Comparison of ENCODE assay signal across 8 cellular contexts in the genomic region with DNA sequence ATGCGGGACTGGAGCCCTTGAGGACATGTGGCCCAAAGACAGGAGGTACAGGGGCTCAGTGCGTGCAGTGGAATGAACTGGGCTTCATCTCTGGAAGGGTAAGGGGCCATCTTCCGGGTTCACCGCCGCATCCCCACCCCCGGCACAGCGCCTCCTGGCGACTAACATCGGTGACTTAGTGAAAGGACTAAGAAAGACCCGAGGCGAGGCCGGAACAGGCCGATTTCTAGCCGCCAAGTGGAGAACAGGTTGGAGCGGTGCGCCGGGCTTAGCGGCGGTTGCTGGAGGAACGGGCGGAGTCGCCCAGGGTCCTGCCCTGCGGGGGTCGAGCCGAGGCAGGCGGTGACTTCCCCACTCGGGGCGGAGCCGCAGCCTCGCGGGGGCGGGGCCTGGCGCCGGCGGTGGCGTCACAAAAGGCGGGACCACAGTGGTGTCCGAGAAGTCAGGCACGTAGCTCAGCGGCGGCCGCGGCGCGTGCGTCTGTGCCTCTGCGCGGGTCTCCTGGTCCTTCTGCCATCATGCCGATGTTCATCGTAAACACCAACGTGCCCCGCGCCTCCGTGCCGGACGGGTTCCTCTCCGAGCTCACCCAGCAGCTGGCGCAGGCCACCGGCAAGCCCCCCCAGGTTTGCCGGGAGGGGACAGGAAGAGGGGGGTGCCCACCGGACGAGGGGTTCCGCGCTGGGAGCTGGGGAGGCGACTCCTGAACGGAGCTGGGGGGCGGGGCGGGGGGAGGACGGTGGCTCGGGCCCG. TPM values are rescaled to one million over a fixed set of nuclear protein-coding genes. Genes with fewer than 3 reads are reported as not detected.
DNase-seq lines count a peak whose midpoint lies in the region; ATAC-seq and TF ChIP-seq lines count a peak whose summit lies in the region.

A gene (plus strand): TSS at position 427 of the 753 bp plus-strand sequence. CDS start 92 bp downstream, at position 519.

- H3K4me1 ChIP-seq in PC-3 (ENCODE audit: insufficient read depth, low read length) = peaks cover 17% of the 10 kb centered on the region

- peaks cover 18% of the 10 kb centered on the region; the same call in 1 of the 2 replicates for H4K20me1 ChIP-seq in PC-3 (ENCODE audit: low read length)

- peaks cover 31% of the 10 kb centered on the region for H3K79me2 ChIP-seq in PC-3 (ENCODE audit: low read length)

- peak within 1 kb of the TSS; percentile 96 for H3K9ac ChIP-seq in PC-3 (ENCODE audit: low read length)

- H3K9me2 ChIP-seq in PC-3 (replicated peaks; ENCODE audit: low read length) = no peaks in the 10 kb centered on the region

- BruUV-seq in PC-3 (replicated peaks; lab: Mats Ljungman, UMichigan) = no TSS peak

- intact Hi-C loops in PC-3 (cut with micrococcal nuclease) = no loop called here

- POLR2A ChIA-PET in PC-3 (lab: Charles Lee; ENCODE audit: unreplicated experiment) = interaction anchor here (0.6 kb wide), 1 partner anchor 1161 kb away, joined by 3 read pairs; no protein-coding TSS in a partner anchor

- peak; percentile 91 for DNase-seq in DMS53 (lab: John Stamatoyannopoulos, UW)
- peak; percentile 89 for DNase-seq in PC-3
- DNase-seq in activated T-cell treated with anti-CD3 and anti-CD28 coated beads for 48 hours (ENCODE audit: low read depth) = peak; percentile 99
- DNase-seq in epithelial cell of proximal tubule (ENCODE audit: low read depth) = peak; percentile 37
- DNase-seq in mucosa of gallbladder (ENCODE audit: low spot score) = peak; percentile 97
- DNase-seq in stimulated activated CD8-positive, alpha-beta memory T cell treated with anti-CD3 and anti-CD28 coated beads, Interleukin-4, amount 100 ng/mL, for 4 hours (ENCODE audit: low read depth in 2 of 2, low spot score in 1 of 2) = peak; percentile 88 to 90

- peak within 1 kb of the TSS; percentile 90 for H3K4me3 ChIP-seq in PC-3 (ENCODE audit: low read length)
- H3K4me3 ChIP-seq in epithelial cell of proximal tubule (ENCODE audit: low read depth, low read length) = peak within 1 kb of the TSS; percentile 86

- 0 out of 2 replicates have a peak, but pooled peaks have one; percentile 13 for TF ChIP-seq EP300 in Ishikawa (IDR thresholded peaks at IDR 0.05; ENCODE audit: borderline replicate concordance)

- TF ChIP-seq CTCF in PC-3 (conservative IDR thresholded peaks at IDR 0.05; ENCODE audit: low read depth, low read length) (peak; percentile 77), epithelial cell of proximal tubule (conservative IDR thresholded peaks at IDR 0.05; ENCODE audit: low read depth, low read length) (peak; percentile 85)

- peak within 1 kb of the TSS; percentile 95 for H3K4me2 ChIP-seq in PC-3 (ENCODE audit: low read length)

- H3K27ac ChIP-seq in PC-3 (ENCODE audit: low read length) = peak within 1 kb of the TSS; percentile 80

- H2AFZ ChIP-seq in PC-3 (ENCODE audit: low read length) = peak within 1 kb of the TSS; percentile 81

- TF ChIP-seq RAD21 in Ishikawa (IDR thresholded peaks at IDR 0.05; ENCODE audit: low read depth) = peak; percentile 33; the same call in 1 of the 2 replicates

- no peaks in the 10 kb centered on the region for H3F3A ChIP-seq in PC-3 (ENCODE audit: low read length, unreplicated experiment)

- H3K9me3 ChIP-seq in PC-3 (ENCODE audit: low read length) = no peaks in the 10 kb centered on the region

- CTCF ChIA-PET in PC-3 (lab: Charles Lee) = interaction anchor here (0.5 to 1.7 kb wide), 4 partner anchors 19 to 41 kb away, joined by 3 to 9 read pairs (median 3); a partner anchor contains a TSS

- H3K36me3 ChIP-seq in PC-3 (ENCODE audit: low read depth, low read length) = peaks cover 20% of the 10 kb centered on the region

- H3K27me3 ChIP-seq in PC-3 (ENCODE audit: low read length) = no peaks in the 10 kb centered on the region

- peak; percentile 79 for ATAC-seq in GM21576 (IDR thresholded peaks at IDR 0.05; ENCODE audit: unreplicated experiment)
- peak; percentile 81 for ATAC-seq in PC-3

TF ChIP-seq in Ishikawa, 13 proteins besides CTCF, POLR2A, EP300 and RAD21:
- TF ChIP-seq ZBTB7A (IDR thresholded peaks at IDR 0.05; ENCODE audit: low read depth) = peak; percentile 57; the same call in 1 of the 2 replicates
- TF ChIP-seq FOXM1 (IDR thresholded peaks at IDR 0.05; ENCODE audit: borderline replicate concordance, low read depth) = no peak
- TF ChIP-seq NFIC (IDR thresholded peaks at IDR 0.05) = no peak
- TF ChIP-seq, protein P1, sequence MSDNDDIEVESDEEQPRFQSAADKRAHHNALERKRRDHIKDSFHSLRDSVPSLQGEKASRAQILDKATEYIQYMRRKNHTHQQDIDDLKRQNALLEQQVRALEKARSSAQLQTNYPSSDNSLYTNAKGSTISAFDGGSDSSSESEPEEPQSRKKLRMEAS (IDR thresholded peaks at IDR 0.05) = peak; percentile 44
- TF ChIP-seq, protein P2, sequence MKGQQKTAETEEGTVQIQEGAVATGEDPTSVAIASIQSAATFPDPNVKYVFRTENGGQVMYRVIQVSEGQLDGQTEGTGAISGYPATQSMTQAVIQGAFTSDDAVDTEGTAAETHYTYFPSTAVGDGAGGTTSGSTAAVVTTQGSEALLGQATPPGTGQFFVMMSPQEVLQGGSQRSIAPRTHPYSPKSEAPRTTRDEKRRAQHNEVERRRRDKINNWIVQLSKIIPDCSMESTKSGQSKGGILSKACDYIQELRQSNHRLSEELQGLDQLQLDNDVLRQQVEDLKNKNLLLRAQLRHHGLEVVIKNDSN (IDR thresholded peaks at IDR 0.05) = peak; percentile 1; the same call in 1 of the 2 replicates
- TF ChIP-seq YY1 (IDR thresholded peaks at IDR 0.05; ENCODE audit: low read depth) = peak; percentile 19; the same call in 1 of the 2 replicates
- TF ChIP-seq CREB1 (IDR thresholded peaks at IDR 0.05; ENCODE audit: low read depth) = no peak
- TF ChIP-seq TCF12 (IDR thresholded peaks at IDR 0.05; ENCODE audit: low read depth) = no peak
- no peak; the same call in 1 of the 2 replicates for TF ChIP-seq TEAD4 (IDR thresholded peaks at IDR 0.05)
- TF ChIP-seq TAF1 (IDR thresholded peaks at IDR 0.05; ENCODE audit: low read depth) = peak; percentile 82
- TF ChIP-seq, protein P3, sequence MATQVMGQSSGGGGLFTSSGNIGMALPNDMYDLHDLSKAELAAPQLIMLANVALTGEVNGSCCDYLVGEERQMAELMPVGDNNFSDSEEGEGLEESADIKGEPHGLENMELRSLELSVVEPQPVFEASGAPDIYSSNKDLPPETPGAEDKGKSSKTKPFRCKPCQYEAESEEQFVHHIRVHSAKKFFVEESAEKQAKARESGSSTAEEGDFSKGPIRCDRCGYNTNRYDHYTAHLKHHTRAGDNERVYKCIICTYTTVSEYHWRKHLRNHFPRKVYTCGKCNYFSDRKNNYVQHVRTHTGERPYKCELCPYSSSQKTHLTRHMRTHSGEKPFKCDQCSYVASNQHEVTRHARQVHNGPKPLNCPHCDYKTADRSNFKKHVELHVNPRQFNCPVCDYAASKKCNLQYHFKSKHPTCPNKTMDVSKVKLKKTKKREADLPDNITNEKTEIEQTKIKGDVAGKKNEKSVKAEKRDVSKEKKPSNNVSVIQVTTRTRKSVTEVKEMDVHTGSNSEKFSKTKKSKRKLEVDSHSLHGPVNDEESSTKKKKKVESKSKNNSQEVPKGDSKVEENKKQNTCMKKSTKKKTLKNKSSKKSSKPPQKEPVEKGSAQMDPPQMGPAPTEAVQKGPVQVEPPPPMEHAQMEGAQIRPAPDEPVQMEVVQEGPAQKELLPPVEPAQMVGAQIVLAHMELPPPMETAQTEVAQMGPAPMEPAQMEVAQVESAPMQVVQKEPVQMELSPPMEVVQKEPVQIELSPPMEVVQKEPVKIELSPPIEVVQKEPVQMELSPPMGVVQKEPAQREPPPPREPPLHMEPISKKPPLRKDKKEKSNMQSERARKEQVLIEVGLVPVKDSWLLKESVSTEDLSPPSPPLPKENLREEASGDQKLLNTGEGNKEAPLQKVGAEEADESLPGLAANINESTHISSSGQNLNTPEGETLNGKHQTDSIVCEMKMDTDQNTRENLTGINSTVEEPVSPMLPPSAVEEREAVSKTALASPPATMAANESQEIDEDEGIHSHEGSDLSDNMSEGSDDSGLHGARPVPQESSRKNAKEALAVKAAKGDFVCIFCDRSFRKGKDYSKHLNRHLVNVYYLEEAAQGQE (IDR thresholded peaks at IDR 0.05; ENCODE audit: low read depth) = no peak
- no peak for TF ChIP-seq EGR1 (IDR thresholded peaks at IDR 0.05)
- TF ChIP-seq CEBPB (IDR thresholded peaks at IDR 0.05) = no peak

RNA-seq across cellular contexts. Expression of the gene that starts here (rescaled TPM):
- 884 and 957 TPM in 2 replicates for total RNA-seq in PC-3 (2014; rRNA removed)
- 901 and 1,073 TPM in 2 replicates for total RNA-seq in epithelial cell of proximal tubule
- 668 TPM for total RNA-seq in mucosa of gallbladder

Comparison
In these comparisons a context has a peak if more than half of its experiments do, and no peak if none do; other contexts are left out.
1. Peak in every context shown above with its lines: DNase-seq, ATAC-seq, H3K4me3 ChIP-seq and H3K27ac ChIP-seq.
2. DNase-seq: peak in every context shown above with its lines; median percentile 99 in activated T-cell treated with anti-CD3 and anti-CD28 coated beads for 48 hours; 97 in mucosa of gallbladder; 91 in DMS53; 89 in PC-3; 89 in stimulated activated CD8-positive, alpha-beta memory T cell treated with anti-CD3 and anti-CD28 coated beads, Interleukin-4, amount 100 ng/mL, for 4 hours; 37 in epithelial cell of proximal tubule.